ENCODE assay signal across 1 cellular context in the genomic region with DNA sequence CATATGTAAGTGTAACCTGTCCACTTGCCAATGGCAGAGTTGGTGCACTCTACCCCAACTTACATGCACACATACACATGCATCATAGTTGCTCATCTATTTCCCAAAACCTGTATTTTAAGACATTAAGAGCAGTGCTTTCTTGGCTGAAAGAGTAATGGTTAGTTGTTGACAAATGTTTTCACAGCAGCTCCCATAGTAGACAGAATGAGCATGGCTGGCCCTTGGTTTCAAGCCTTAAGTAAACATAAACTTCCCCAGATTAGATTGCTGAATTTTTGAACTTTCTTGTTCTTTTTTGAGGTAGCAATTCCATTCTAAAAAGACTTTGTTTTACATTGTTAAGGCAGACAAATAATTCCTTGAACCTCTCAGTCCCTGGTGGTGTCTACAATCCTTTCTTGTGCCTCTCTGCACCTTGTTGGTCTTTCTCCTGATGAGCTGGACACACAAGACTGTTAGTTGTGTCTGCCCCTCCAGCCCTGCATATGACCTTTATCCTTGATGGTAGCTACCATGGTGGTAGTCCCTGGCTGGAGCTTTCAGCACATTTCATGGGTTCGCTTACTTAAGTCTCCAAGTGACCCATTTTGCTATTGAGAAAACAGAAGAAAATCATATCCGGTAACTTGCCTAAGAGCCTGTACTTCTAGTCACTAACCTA.
TF ChIP-seq lines count a peak whose summit lies in the region.

No MANE protein-coding gene starts in this region.

TF ChIP-seq in HepG2, 621 proteins besides CTCF, POLR2A, EP300 and RAD21 (continued from another document and continues in another):
- TF ChIP-seq, protein P1, sequence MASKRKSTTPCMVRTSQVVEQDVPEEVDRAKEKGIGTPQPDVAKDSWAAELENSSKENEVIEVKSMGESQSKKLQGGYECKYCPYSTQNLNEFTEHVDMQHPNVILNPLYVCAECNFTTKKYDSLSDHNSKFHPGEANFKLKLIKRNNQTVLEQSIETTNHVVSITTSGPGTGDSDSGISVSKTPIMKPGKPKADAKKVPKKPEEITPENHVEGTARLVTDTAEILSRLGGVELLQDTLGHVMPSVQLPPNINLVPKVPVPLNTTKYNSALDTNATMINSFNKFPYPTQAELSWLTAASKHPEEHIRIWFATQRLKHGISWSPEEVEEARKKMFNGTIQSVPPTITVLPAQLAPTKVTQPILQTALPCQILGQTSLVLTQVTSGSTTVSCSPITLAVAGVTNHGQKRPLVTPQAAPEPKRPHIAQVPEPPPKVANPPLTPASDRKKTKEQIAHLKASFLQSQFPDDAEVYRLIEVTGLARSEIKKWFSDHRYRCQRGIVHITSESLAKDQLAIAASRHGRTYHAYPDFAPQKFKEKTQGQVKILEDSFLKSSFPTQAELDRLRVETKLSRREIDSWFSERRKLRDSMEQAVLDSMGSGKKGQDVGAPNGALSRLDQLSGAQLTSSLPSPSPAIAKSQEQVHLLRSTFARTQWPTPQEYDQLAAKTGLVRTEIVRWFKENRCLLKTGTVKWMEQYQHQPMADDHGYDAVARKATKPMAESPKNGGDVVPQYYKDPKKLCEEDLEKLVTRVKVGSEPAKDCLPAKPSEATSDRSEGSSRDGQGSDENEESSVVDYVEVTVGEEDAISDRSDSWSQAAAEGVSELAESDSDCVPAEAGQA (IDR thresholded peaks at IDR 0.05; ENCODE audit: low read depth), result no peak
- TF ChIP-seq, protein P1 (CRISPR knock-in tag; IDR thresholded peaks at IDR 0.05; ENCODE audit: borderline replicate concordance), result no peak
- TF ChIP-seq ZNF160 (CRISPR knock-in tag; IDR thresholded peaks at IDR 0.05), result no peak
- TF ChIP-seq ZNF660 (CRISPR knock-in tag; IDR thresholded peaks at IDR 0.05; ENCODE audit: borderline replicate concordance, low read depth), result no peak
- TF ChIP-seq HNRNPLL (IDR thresholded peaks at IDR 0.05; ENCODE audit: low read depth, low read length, poor library complexity, severe bottlenecking), result no peak
- TF ChIP-seq, protein P2, sequence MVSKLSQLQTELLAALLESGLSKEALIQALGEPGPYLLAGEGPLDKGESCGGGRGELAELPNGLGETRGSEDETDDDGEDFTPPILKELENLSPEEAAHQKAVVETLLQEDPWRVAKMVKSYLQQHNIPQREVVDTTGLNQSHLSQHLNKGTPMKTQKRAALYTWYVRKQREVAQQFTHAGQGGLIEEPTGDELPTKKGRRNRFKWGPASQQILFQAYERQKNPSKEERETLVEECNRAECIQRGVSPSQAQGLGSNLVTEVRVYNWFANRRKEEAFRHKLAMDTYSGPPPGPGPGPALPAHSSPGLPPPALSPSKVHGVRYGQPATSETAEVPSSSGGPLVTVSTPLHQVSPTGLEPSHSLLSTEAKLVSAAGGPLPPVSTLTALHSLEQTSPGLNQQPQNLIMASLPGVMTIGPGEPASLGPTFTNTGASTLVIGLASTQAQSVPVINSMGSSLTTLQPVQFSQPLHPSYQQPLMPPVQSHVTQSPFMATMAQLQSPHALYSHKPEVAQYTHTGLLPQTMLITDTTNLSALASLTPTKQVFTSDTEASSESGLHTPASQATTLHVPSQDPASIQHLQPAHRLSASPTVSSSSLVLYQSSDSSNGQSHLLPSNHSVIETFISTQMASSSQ (IDR thresholded peaks at IDR 0.05; ENCODE audit: low read depth), result no peak
- TF ChIP-seq, protein P2 (CRISPR knock-in tag; IDR thresholded peaks at IDR 0.05; ENCODE audit: borderline replicate concordance), result no peak
- peak; percentile 42; the same call in 1 of the 2 replicates for TF ChIP-seq ZMYM3 (CRISPR knock-in tag; IDR thresholded peaks at IDR 0.05)
- TF ChIP-seq ZNF503 (CRISPR knock-in tag; IDR thresholded peaks at IDR 0.05), result no peak
- no peak for TF ChIP-seq STAT5B (CRISPR knock-in tag; IDR thresholded peaks at IDR 0.05)
- TF ChIP-seq CHCHD3 (CRISPR knock-in tag; IDR thresholded peaks at IDR 0.05), result no peak
- no peak for TF ChIP-seq PRDM4 (CRISPR knock-in tag; IDR thresholded peaks at IDR 0.05; ENCODE audit: borderline replicate concordance)
- TF ChIP-seq NR2C2 (CRISPR knock-in tag; IDR thresholded peaks at IDR 0.05; ENCODE audit: borderline replicate concordance), result no peak
- no peak for TF ChIP-seq POLR2AphosphoS5 (IDR thresholded peaks at IDR 0.05; ENCODE audit: low read depth, low read length)
- TF ChIP-seq PTBP1 (IDR thresholded peaks at IDR 0.05; ENCODE audit: low read depth, low read length, poor library complexity, severe bottlenecking), result no peak
- no peak for TF ChIP-seq ZBTB34 (CRISPR knock-in tag; IDR thresholded peaks at IDR 0.05)
- no peak for TF ChIP-seq MAZ (IDR thresholded peaks at IDR 0.05; ENCODE audit: borderline replicate concordance, low read depth, low read length)
- TF ChIP-seq MAZ (CRISPR knock-in tag; IDR thresholded peaks at IDR 0.05; ENCODE audit: low read depth), result no peak
- TF ChIP-seq MTERF4 (CRISPR knock-in tag; IDR thresholded peaks at IDR 0.05), result no peak
- TF ChIP-seq BHLHE40 (IDR thresholded peaks at IDR 0.05; ENCODE audit: low read length), result no peak
- no peak for TF ChIP-seq TP53 (CRISPR knock-in tag; conservative IDR thresholded peaks at IDR 0.05)
- no peak for TF ChIP-seq CHD4 (IDR thresholded peaks at IDR 0.05; ENCODE audit: borderline replicate concordance, low read length)
- TF ChIP-seq GZF1 (CRISPR knock-in tag; IDR thresholded peaks at IDR 0.05), result no peak
- TF ChIP-seq ZNF101 (CRISPR knock-in tag; IDR thresholded peaks at IDR 0.05; ENCODE audit: borderline replicate concordance, low read depth), result no peak
- no peak for TF ChIP-seq FLYWCH1 (CRISPR knock-in tag; IDR thresholded peaks at IDR 0.05)
- no peak for TF ChIP-seq CEBPB (IDR thresholded peaks at IDR 0.05; ENCODE audit: borderline replicate concordance, low read depth, low read length)
- no peak for TF ChIP-seq NFYB (CRISPR knock-in tag; IDR thresholded peaks at IDR 0.05)
- peak; percentile 20; the same call in 1 of the 2 replicates for TF ChIP-seq KAT8 (CRISPR knock-in tag; IDR thresholded peaks at IDR 0.05)
- 0 out of 2 replicates have a peak, but pooled peaks have one; percentile 20 for TF ChIP-seq SIX1 (CRISPR knock-in tag; IDR thresholded peaks at IDR 0.05; ENCODE audit: borderline replicate concordance)
- TF ChIP-seq ZNF12 (CRISPR knock-in tag; IDR thresholded peaks at IDR 0.05), result no peak
- TF ChIP-seq MLLT10 (CRISPR knock-in tag; IDR thresholded peaks at IDR 0.05), result no peak
- TF ChIP-seq ZNF138 (CRISPR knock-in tag; IDR thresholded peaks at IDR 0.05; ENCODE audit: low read depth), result no peak
- TF ChIP-seq SIN3A (IDR thresholded peaks at IDR 0.05; ENCODE audit: borderline replicate concordance, low read depth, low read length), result no peak
- no peak for TF ChIP-seq ZNF329 (CRISPR knock-in tag; IDR thresholded peaks at IDR 0.05; ENCODE audit: low read depth)
- TF ChIP-seq ZNF557 (CRISPR knock-in tag; IDR thresholded peaks at IDR 0.05), result no peak
- no peak for TF ChIP-seq KAT7 (CRISPR knock-in tag; IDR thresholded peaks at IDR 0.05; ENCODE audit: borderline replicate concordance)
- TF ChIP-seq, protein P3, sequence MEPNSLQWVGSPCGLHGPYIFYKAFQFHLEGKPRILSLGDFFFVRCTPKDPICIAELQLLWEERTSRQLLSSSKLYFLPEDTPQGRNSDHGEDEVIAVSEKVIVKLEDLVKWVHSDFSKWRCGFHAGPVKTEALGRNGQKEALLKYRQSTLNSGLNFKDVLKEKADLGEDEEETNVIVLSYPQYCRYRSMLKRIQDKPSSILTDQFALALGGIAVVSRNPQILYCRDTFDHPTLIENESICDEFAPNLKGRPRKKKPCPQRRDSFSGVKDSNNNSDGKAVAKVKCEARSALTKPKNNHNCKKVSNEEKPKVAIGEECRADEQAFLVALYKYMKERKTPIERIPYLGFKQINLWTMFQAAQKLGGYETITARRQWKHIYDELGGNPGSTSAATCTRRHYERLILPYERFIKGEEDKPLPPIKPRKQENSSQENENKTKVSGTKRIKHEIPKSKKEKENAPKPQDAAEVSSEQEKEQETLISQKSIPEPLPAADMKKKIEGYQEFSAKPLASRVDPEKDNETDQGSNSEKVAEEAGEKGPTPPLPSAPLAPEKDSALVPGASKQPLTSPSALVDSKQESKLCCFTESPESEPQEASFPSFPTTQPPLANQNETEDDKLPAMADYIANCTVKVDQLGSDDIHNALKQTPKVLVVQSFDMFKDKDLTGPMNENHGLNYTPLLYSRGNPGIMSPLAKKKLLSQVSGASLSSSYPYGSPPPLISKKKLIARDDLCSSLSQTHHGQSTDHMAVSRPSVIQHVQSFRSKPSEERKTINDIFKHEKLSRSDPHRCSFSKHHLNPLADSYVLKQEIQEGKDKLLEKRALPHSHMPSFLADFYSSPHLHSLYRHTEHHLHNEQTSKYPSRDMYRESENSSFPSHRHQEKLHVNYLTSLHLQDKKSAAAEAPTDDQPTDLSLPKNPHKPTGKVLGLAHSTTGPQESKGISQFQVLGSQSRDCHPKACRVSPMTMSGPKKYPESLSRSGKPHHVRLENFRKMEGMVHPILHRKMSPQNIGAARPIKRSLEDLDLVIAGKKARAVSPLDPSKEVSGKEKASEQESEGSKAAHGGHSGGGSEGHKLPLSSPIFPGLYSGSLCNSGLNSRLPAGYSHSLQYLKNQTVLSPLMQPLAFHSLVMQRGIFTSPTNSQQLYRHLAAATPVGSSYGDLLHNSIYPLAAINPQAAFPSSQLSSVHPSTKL (CRISPR knock-in tag; IDR thresholded peaks at IDR 0.05), result peak; percentile 43; the same call in 1 of the 2 replicates
